In the genomic region with DNA sequence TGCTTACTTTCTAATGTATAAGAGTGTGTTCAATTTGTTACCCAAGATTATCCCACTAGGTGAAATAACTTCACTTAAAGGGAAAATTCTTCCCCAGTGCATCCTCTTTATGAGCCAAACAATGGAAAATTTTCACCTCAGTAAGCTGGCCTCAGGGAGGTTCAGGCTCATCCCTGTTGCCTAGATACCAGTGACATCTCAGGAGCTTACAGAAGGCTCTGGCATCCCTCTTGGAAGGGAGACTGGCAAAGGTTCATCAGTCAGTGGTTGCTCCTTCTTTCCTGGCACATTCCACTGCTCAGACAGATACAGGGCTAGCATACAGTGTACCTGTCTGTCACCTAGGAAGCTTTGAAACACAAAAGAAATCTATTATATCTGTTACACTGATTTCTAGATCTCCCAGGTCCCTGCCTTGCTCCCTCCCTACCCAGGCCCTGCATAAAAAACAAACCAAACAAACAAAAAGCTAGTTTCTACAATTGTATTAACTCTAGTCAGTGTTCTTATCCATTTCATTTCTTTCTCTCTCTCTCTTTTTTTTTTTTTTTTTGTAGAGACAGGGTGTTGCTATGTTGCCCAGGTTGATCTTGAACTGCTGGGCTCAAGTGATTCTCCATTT, we compare ENCODE assay signal across 8 cellular contexts. TPM values are rescaled to one million over a fixed set of nuclear protein-coding genes. Genes with fewer than 3 reads are reported as not detected.
DNase-seq lines count a peak whose midpoint lies in the region; ATAC-seq and TF ChIP-seq lines count a peak whose summit lies in the region.

No MANE protein-coding gene starts in this region.

- POLR2A ChIA-PET in activated CD8-positive, alpha-beta T cell treated with anti-CD3 and anti-CD28 coated beads for 36 hours (lab: Charles Lee): interaction anchor here (0.6 to 3.1 kb wide), 6 partner anchors 11 to 274 kb away, joined by 3 to 18 read pairs (median 5); partner anchors contain the start of genes P4HTM and SLC26A6

- H3K36me3 Mint-ChIP-seq in activated CD8-positive, alpha-beta memory T cell treated with anti-CD3 and anti-CD28 coated beads, Interleukin-2, amount 10 ng/mL, durations not matched to agents 7 days and 5 days: peaks cover 31% of the 10 kb centered on the region
- peaks cover 27% of the 10 kb centered on the region for H3K36me3 Mint-ChIP-seq in activated CD8-positive, alpha-beta T cell treated with anti-CD3 and anti-CD28 coated beads for 36 hours (ENCODE audit: low read depth)

- H3K27me3 Mint-ChIP-seq in activated CD8-positive, alpha-beta memory T cell treated with anti-CD3 and anti-CD28 coated beads, Interleukin-2, amount 10 ng/mL, durations not matched to agents 7 days and 5 days: no peaks in the 10 kb centered on the region
- H3K27me3 Mint-ChIP-seq in activated CD8-positive, alpha-beta T cell treated with anti-CD3 and anti-CD28 coated beads for 36 hours: no peaks in the 10 kb centered on the region
- H3K27me3 Mint-ChIP-seq in stimulated activated naive CD8-positive, alpha-beta T cell treated with anti-CD3 and anti-CD28 coated beads, Interleukin-15, amount 100 ng/mL, for 72 hours: peaks cover 7% of the 10 kb centered on the region

- intact Hi-C loops in activated CD8-positive, alpha-beta T cell treated with anti-CD3 and anti-CD28 coated beads for 36 hours (cut with micrococcal nuclease): no loop called here
- intact Hi-C loops in left ventricle myocardium superior (cut with micrococcal nuclease): no loop called here

- no peak for ATAC-seq in activated CD8-positive, alpha-beta memory T cell treated with anti-CD3 and anti-CD28 coated beads, Interleukin-2, amount 10 ng/mL, durations not matched to agents 7 days and 5 days
- no peak for ATAC-seq in activated CD8-positive, alpha-beta T cell treated with anti-CD3 and anti-CD28 coated beads for 36 hours
- ATAC-seq in left ventricle myocardium superior: peak; percentile 27
- no peak for ATAC-seq in stimulated activated naive CD8-positive, alpha-beta T cell treated with anti-CD3 and anti-CD28 coated beads, Interleukin-15, amount 100 ng/mL, for 72 hours
- ATAC-seq in GM21737 (IDR thresholded peaks at IDR 0.05; ENCODE audit: unreplicated experiment): no peak
- no peak for ATAC-seq in GM18520 (IDR thresholded peaks at IDR 0.05; ENCODE audit: unreplicated experiment)
- no peak for ATAC-seq in GM21423 (IDR thresholded peaks at IDR 0.05; ENCODE audit: unreplicated experiment)

- H3K9me3 Mint-ChIP-seq in activated CD8-positive, alpha-beta memory T cell treated with anti-CD3 and anti-CD28 coated beads, Interleukin-2, amount 10 ng/mL, durations not matched to agents 7 days and 5 days (ENCODE audit: low read depth): no peaks in the 10 kb centered on the region
- no peaks in the 10 kb centered on the region for H3K9me3 Mint-ChIP-seq in activated CD8-positive, alpha-beta T cell treated with anti-CD3 and anti-CD28 coated beads for 36 hours
- H3K9me3 Mint-ChIP-seq in stimulated activated naive CD8-positive, alpha-beta T cell treated with anti-CD3 and anti-CD28 coated beads, Interleukin-15, amount 100 ng/mL, for 72 hours: no peaks in the 10 kb centered on the region

- peaks cover 38% of the 10 kb centered on the region for H3K4me1 Mint-ChIP-seq in activated CD8-positive, alpha-beta memory T cell treated with anti-CD3 and anti-CD28 coated beads, Interleukin-2, amount 10 ng/mL, durations not matched to agents 7 days and 5 days
- H3K4me1 Mint-ChIP-seq in activated CD8-positive, alpha-beta T cell treated with anti-CD3 and anti-CD28 coated beads for 36 hours (ENCODE audit: low read depth): peaks cover 44% of the 10 kb centered on the region
- peaks cover 59% of the 10 kb centered on the region for H3K4me1 Mint-ChIP-seq in stimulated activated naive CD8-positive, alpha-beta T cell treated with anti-CD3 and anti-CD28 coated beads, Interleukin-15, amount 100 ng/mL, for 72 hours

- no peak for DNase-seq in activated CD8-positive, alpha-beta memory T cell treated with anti-CD3 and anti-CD28 coated beads, Interleukin-2, amount 10 ng/mL, durations not matched to agents 7 days and 5 days
- DNase-seq in activated CD8-positive, alpha-beta memory T cell treated with anti-CD3 and anti-CD28 coated beads for 24 hours: no peak
- no peak for DNase-seq in activated CD8-positive, alpha-beta T cell treated with anti-CD3 and anti-CD28 coated beads for 36 hours
- DNase-seq in left ventricle myocardium superior: no peak
- no peak for DNase-seq in stimulated activated naive CD8-positive, alpha-beta T cell treated with anti-CD3 and anti-CD28 coated beads, Interleukin-15, amount 100 ng/mL, for 72 hours

- CTCF ChIA-PET in activated CD8-positive, alpha-beta memory T cell treated with anti-CD3 and anti-CD28 coated beads, Interleukin-2, amount 10 ng/mL, durations not matched to agents 7 days and 5 days (lab: Charles Lee): interaction anchor here (0.8 to 1.7 kb wide), 3 partner anchors 29 to 237 kb away, joined by 3 to 4 read pairs (median 3); partner anchors contain the start of gene NCKIPSD
- CTCF ChIA-PET in activated CD8-positive, alpha-beta T cell treated with anti-CD3 and anti-CD28 coated beads for 36 hours (lab: Charles Lee): interaction anchor here (1.1 to 2.5 kb wide), 4 partner anchors 9 to 31 kb away, joined by 4 to 8 read pairs (median 7); partner anchors contain the start of gene NCKIPSD

- H3K4me3 Mint-ChIP-seq in activated CD8-positive, alpha-beta memory T cell treated with anti-CD3 and anti-CD28 coated beads, Interleukin-2, amount 10 ng/mL, durations not matched to agents 7 days and 5 days: peak overlapping the region; percentile 94
- peak overlapping the region; percentile 96 for H3K4me3 Mint-ChIP-seq in activated CD8-positive, alpha-beta T cell treated with anti-CD3 and anti-CD28 coated beads for 36 hours
- peak overlapping the region; percentile 95 to 97 for H3K4me3 Mint-ChIP-seq in stimulated activated naive CD8-positive, alpha-beta T cell treated with anti-CD3 and anti-CD28 coated beads, Interleukin-15, amount 100 ng/mL, for 72 hours

- no peak for TF ChIP-seq CTCF in activated CD8-positive, alpha-beta T cell treated with anti-CD3 and anti-CD28 coated beads for 36 hours (IDR thresholded peaks at IDR 0.05)

- H3K27ac Mint-ChIP-seq in activated CD8-positive, alpha-beta memory T cell treated with anti-CD3 and anti-CD28 coated beads, Interleukin-2, amount 10 ng/mL, durations not matched to agents 7 days and 5 days: peak overlapping the region; percentile 98
- H3K27ac Mint-ChIP-seq in activated CD8-positive, alpha-beta T cell treated with anti-CD3 and anti-CD28 coated beads for 36 hours: peak overlapping the region; percentile 55
- peak overlapping the region in 1 of 2 donors; percentile 86 for H3K27ac Mint-ChIP-seq in stimulated activated naive CD8-positive, alpha-beta T cell treated with anti-CD3 and anti-CD28 coated beads, Interleukin-15, amount 100 ng/mL, for 72 hours

RNA-seq across cellular contexts. Expression of gene IP6K2, which starts 1.7 kb away (rescaled TPM):
- 10 to 100 TPM; 65.3 to 69.7 TPM for total RNA-seq in activated CD8-positive, alpha-beta memory T cell treated with anti-CD3 and anti-CD28 coated beads, Interleukin-2, amount 10 ng/mL, durations not matched to agents 7 days and 5 days
- total RNA-seq in activated CD8-positive, alpha-beta T cell treated with anti-CD3 and anti-CD28 coated beads for 36 hours: 10 to 100 TPM; 47.7 to 48.0 TPM
- 30.2 TPM for total RNA-seq in left ventricle myocardium superior

RNA-seq across cellular contexts. Expression of gene NCKIPSD, which starts 29.6 kb away (rescaled TPM):
- 10 to 100 TPM; 33.4 to 43.0 TPM for total RNA-seq in activated CD8-positive, alpha-beta memory T cell treated with anti-CD3 and anti-CD28 coated beads, Interleukin-2, amount 10 ng/mL, durations not matched to agents 7 days and 5 days
- 10 to 100 TPM; 69.7 to 73.8 TPM for total RNA-seq in activated CD8-positive, alpha-beta T cell treated with anti-CD3 and anti-CD28 coated beads for 36 hours
- 13.6 TPM for total RNA-seq in left ventricle myocardium superior

RNA-seq across cellular contexts. Expression of gene CELSR3, which starts 52.6 kb away (rescaled TPM):
- 10 to 100 TPM; 20.9 to 24.0 TPM for total RNA-seq in activated CD8-positive, alpha-beta memory T cell treated with anti-CD3 and anti-CD28 coated beads, Interleukin-2, amount 10 ng/mL, durations not matched to agents 7 days and 5 days
- 10 to 100 TPM; 15.8 to 17.8 TPM for total RNA-seq in activated CD8-positive, alpha-beta T cell treated with anti-CD3 and anti-CD28 coated beads for 36 hours
- 0.35 TPM for total RNA-seq in left ventricle myocardium superior

Comparison
In these comparisons a context has a peak if more than half of its experiments do, and no peak if none do; other contexts are left out.
1. RNA of gene CELSR3, which starts 52.6 kb away (total RNA-seq): 20.9 to 24.0 TPM in activated CD8-positive, alpha-beta memory T cell treated with anti-CD3 and anti-CD28 coated beads, Interleukin-2, amount 10 ng/mL, durations not matched to agents 7 days and 5 days and 15.8 to 17.8 TPM in activated CD8-positive, alpha-beta T cell treated with anti-CD3 and anti-CD28 coated beads for 36 hours; 0.35 TPM in left ventricle myocardium superior (single experiment); every median in the first group is over 10 times any median in the second.
2. Peak in every context shown above with its lines, with median percentiles within 50 percentile points of each other: H3K4me3 Mint-ChIP-seq.